19 cellular contexts compared by ENCODE assay signal in the genomic region with DNA sequence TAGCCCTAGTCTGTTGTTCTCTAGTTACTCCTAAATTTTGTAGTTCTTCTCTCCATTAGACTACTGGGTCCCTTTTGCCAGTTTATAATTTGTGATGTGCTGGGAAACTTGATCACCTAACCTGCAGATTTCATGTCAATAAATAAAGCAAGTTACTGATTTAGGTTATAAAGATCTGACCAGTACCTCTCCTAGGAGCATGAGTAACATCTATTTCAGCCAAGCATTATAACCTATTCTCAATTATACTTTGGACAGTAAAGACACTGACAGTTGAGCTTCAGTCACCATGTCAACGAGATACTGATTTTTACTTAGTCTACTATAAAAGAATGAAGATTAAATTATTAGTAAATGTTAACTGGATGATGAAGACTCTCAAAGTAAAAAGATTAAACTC. TPM values are rescaled to one million over a fixed set of nuclear protein-coding genes. Genes with fewer than 3 reads are reported as not detected.
DNase-seq lines count a peak whose midpoint lies in the region; ATAC-seq and TF ChIP-seq lines count a peak whose summit lies in the region.
"Had no signal": no experiment of that assay in that cellular context is flagged by ENCODE, and none has a peak within 500 bp of the region (broad histone marks: within the 10 kb centered on the region; RNA-seq: fewer than 3 reads in every experiment).

No MANE protein-coding gene starts in this region.

- no peak overlapping the region for H3K4me3 Mint-ChIP-seq in activated CD4-positive, alpha-beta T cell treated with anti-CD3 and anti-CD28 coated beads for 36 hours
- no peak overlapping the region for H3K4me3 Mint-ChIP-seq in memory B cell

- peaks cover 46% of the 10 kb centered on the region for H3K4me1 ChIP-seq in ACC112 (ENCODE audit: control insufficient read depth, insufficient read depth, low read length, unreplicated experiment)
- H3K4me1 ChIP-seq in ascending aorta, result peaks cover under 1 to 33% of the 10 kb centered on the region in 2 donors
- H3K4me1 ChIP-seq: Caco-2 had no signal

- POLR2A ChIA-PET in activated CD4-positive, alpha-beta T cell treated with anti-CD3 and anti-CD28 coated beads for 36 hours (lab: Charles Lee), result no interaction called here

- TF ChIP-seq CTCF in VCaP (conservative IDR thresholded peaks at IDR 0.05), result no peak
- no peak for TF ChIP-seq CTCF in ascending aorta (IDR thresholded peaks at IDR 0.05)

- H3K27me3 ChIP-seq in ACC112 (ENCODE audit: insufficient read depth, low read length), result no peaks in the 10 kb centered on the region
- H3K27me3 ChIP-seq in ascending aorta, result no peaks in the 10 kb centered on the region
- H3K27me3 ChIP-seq: neutrophil had no signal

- peaks cover 47% of the 10 kb centered on the region for H3K36me3 Mint-ChIP-seq in activated CD4-positive, alpha-beta T cell treated with anti-CD3 and anti-CD28 coated beads for 36 hours (ENCODE audit: low read depth)
- H3K36me3 Mint-ChIP-seq in memory B cell, result peaks cover 11% of the 10 kb centered on the region

- H3K4me1 Mint-ChIP-seq in activated CD4-positive, alpha-beta T cell treated with anti-CD3 and anti-CD28 coated beads for 36 hours, result peaks cover 42% of the 10 kb centered on the region
- peaks cover 7% of the 10 kb centered on the region for H3K4me1 Mint-ChIP-seq in memory B cell

- intact Hi-C loops in activated CD4-positive, alpha-beta T cell treated with anti-CD3 and anti-CD28 coated beads for 36 hours (cut with DNase I, micrococcal nuclease), result loop anchor here (5.0 kb wide), 1 partner anchor 33 kb away; no protein-coding TSS in a partner anchor
- intact Hi-C loops in ascending aorta (cut with DNase I), result no loop called here

- peak overlapping the region; percentile 59 for H3K27ac ChIP-seq in ACC112 (ENCODE audit: low read depth, low read length)
- H3K27ac ChIP-seq in VCaP, result peak overlapping the region; percentile 35; the same call in 1 of the 2 replicates
- no peak overlapping the region for H3K27ac ChIP-seq in ascending aorta
- H3K27ac ChIP-seq: 22Rv1 had no signal

- H3K9me3 Mint-ChIP-seq in activated CD4-positive, alpha-beta T cell treated with anti-CD3 and anti-CD28 coated beads for 36 hours (ENCODE audit: low read depth), result no peaks in the 10 kb centered on the region
- H3K9me3 Mint-ChIP-seq in memory B cell, result no peaks in the 10 kb centered on the region

- H3K36me3 ChIP-seq in ACC112 (ENCODE audit: insufficient read depth, low read length) (peaks cover 27% of the 10 kb centered on the region), ascending aorta (peaks cover 18 to 36% of the 10 kb centered on the region in 2 donors)

- DNase-seq in activated CD4-positive, alpha-beta T cell treated with anti-CD3 and anti-CD28 coated beads for 36 hours, result no peak
- DNase-seq in activated CD4-positive, alpha-beta T cell treated with anti-CD3 and anti-CD28 coated beads for 1 hour, result no peak
- no peak for DNase-seq in memory B cell (ENCODE audit: low spot score in 2 of 2)
- DNase-seq in ascending aorta (ENCODE audit: low spot score in 2 of 2), result no peak
- DNase-seq: activated CD4-positive, CD25-positive, alpha-beta regulatory T cell; activated effector memory CD4-positive, alpha-beta T cell treated with anti-CD3 and anti-CD28 coated beads, Interleukin-2, amount 50 U/mL, for 16 hours; AML-193; amygdala; Caco-2; left colon; NCI-H510A; NK-92 treated with Interleukin-12 subunit alpha and Interleukin-12 subunit beta, amount 100 ng/mL, for 24 hours; substantia nigra had no signal

- no peaks in the 10 kb centered on the region for H3K27me3 Mint-ChIP-seq in activated CD4-positive, alpha-beta T cell treated with anti-CD3 and anti-CD28 coated beads for 36 hours
- H3K27me3 Mint-ChIP-seq in memory B cell, result no peaks in the 10 kb centered on the region

- H3K4me3 ChIP-seq in ACC112 (ENCODE audit: low read depth, low read length), result no peak overlapping the region
- no peak overlapping the region for H3K4me3 ChIP-seq in ascending aorta

- no peak for ATAC-seq in activated CD4-positive, alpha-beta T cell treated with anti-CD3 and anti-CD28 coated beads for 36 hours
- ATAC-seq in memory B cell (ENCODE audit: low read depth) (no peak), GM18517 (IDR thresholded peaks at IDR 0.05; ENCODE audit: unreplicated experiment) (no peak), HG03442 (IDR thresholded peaks at IDR 0.05; ENCODE audit: unreplicated experiment) (no peak)
- ATAC-seq: left colon had no signal

- peak overlapping the region; percentile 26 for H3K27ac Mint-ChIP-seq in activated CD4-positive, alpha-beta T cell treated with anti-CD3 and anti-CD28 coated beads for 36 hours
- peak overlapping the region; percentile 39 for H3K27ac Mint-ChIP-seq in memory B cell

- H3K79me2 ChIP-seq in ACC112 (ENCODE audit: control insufficient read depth, insufficient read depth, low read length, unreplicated experiment), result peaks cover 83% of the 10 kb centered on the region

- CTCF ChIA-PET in activated CD4-positive, alpha-beta T cell treated with anti-CD3 and anti-CD28 coated beads for 36 hours (lab: Charles Lee), result interaction anchor here (0.7 to 2.4 kb wide), 8 partner anchors 13 to 198 kb away, joined by 3 to 11 read pairs (median 4); a partner anchor contains a TSS

- no peak overlapping the region for H2AFZ ChIP-seq in ACC112 (ENCODE audit: low read length, unreplicated experiment)

- H3K9me3 ChIP-seq in ascending aorta, result no peaks in the 10 kb centered on the region
- H3K9me3 ChIP-seq: Caco-2, neutrophil had no signal

RNA-seq across cellular contexts. Expression of a gene that starts 36.7 kb away (rescaled TPM):
- total RNA-seq in activated CD4-positive, alpha-beta T cell treated with anti-CD3 and anti-CD28 coated beads for 36 hours, result 100 to 1,000 TPM; 169 to 203 TPM
- 219 TPM for total RNA-seq in ascending aorta

Comparison
In these comparisons a context has a peak if more than half of its experiments do, and no peak if none do; other contexts are left out.
1. H3K27ac ChIP-seq: peak in ACC112 (single experiment) and VCaP (single experiment); none in ascending aorta (0 of 2).